20 cellular contexts compared by ENCODE assay signal in genomic region chr12:1328385-1328784, GRCh38.
DNase-seq lines count a peak whose midpoint lies in the region; ATAC-seq and TF ChIP-seq lines count a peak whose summit lies in the region.
"Had no signal": no experiment of that assay in that cellular context is flagged by ENCODE, and none has a peak within 500 bp of the region (broad histone marks: within the 10 kb centered on the region; RNA-seq: fewer than 3 reads in every experiment).

No MANE protein-coding gene starts in this region.

- no peaks in the 10 kb centered on the region for H3K9me2 ChIP-seq in OCI-LY7 (ENCODE audit: insufficient read depth, low read length)

- H2AK5ac ChIP-seq in mesenchymal stem cell (ENCODE audit: low read length, severe bottlenecking): no peak overlapping the region

- no peak overlapping the region for H2BK12ac ChIP-seq in mesenchymal stem cell (ENCODE audit: low read length in 2 of 2)

- intact Hi-C loops in heart right ventricle (cut with DNase I) (no loop called here), OCI-LY7 (cut with micrococcal nuclease; ENCODE audit: unreplicated experiment) (no loop called here)

- CTCF ChIA-PET in OCI-LY7 (lab: Charles Lee; ENCODE audit: unreplicated experiment): no interaction called here

- no peak overlapping the region for H2BK15ac ChIP-seq in mesenchymal stem cell (ENCODE audit: low read depth, poor library complexity, severe bottlenecking)

- WGBS in heart right ventricle, 2 donors: 87 to 90% methylated on average over 8 of the region's 8 CpGs
- WGBS in mesenchymal stem cell: 96% methylated on average over 7 of the region's 8 CpGs

- TF ChIP-seq CTCF in HL-60 (IDR thresholded peaks at IDR 0.05; ENCODE audit: insufficient read depth, low read length) (no peak), heart right ventricle (IDR thresholded peaks at IDR 0.05) (no peak), OCI-LY7 (conservative IDR thresholded peaks at IDR 0.05; ENCODE audit: low read length) (no peak)

- H3K79me1 ChIP-seq in mesenchymal stem cell (replicated peaks; ENCODE audit: low read length, poor library complexity, severe bottlenecking): peaks cover 9% of the 10 kb centered on the region

- ATAC-seq in heart right ventricle: peak in 6 of 8 donors; percentile 39 to 71 (median 52)

- H3K9ac ChIP-seq in mesenchymal stem cell (ENCODE audit: low read length): no peak overlapping the region

- H3K23ac ChIP-seq in mesenchymal stem cell (ENCODE audit: low read length in 2 of 2): no peak overlapping the region

- DNase-seq in HL-60 (ENCODE audit: low read depth in 1 of 2, low spot score in 1 of 2) (peak; percentile 21 to 40), SIG-M5 treated with dmso at 0.1 percent for 504 hours (lab: John Stamatoyannopoulos, UW; ENCODE audit: unreplicated experiment) (peak; percentile 90), heart right ventricle (peak in 1 of 2 donors; percentile 54), pons (ENCODE audit: low spot score) (peak; percentile 42), COLO829 (ENCODE audit: low spot score) (no peak), OCI-LY7 (ENCODE audit: low spot score) (no peak), MG63 (no peak), mesenchymal stem cell (no peak)
- DNase-seq: activated CD4-positive, alpha-beta T cell treated with anti-CD3 and anti-CD28 coated beads for 4 hours; activated naive CD4-positive, alpha-beta T cell treated with anti-CD3 and anti-CD28 coated beads for 36 hours; activated T-cell treated with anti-CD3 and anti-CD28 coated beads, Interleukin-2, amount 50 U/mL, for 48 hours; dermis blood vessel endothelial cell; IMR-90; NCI-H1436 treated with DMSO at 0.1 percent for 48 hours; NCI-H524 treated with DMSO at 0.1 percent for 48 hours; SJCRH30; stimulated activated CD4-positive, alpha-beta T cell treated with anti-CD3 and anti-CD28 coated beads, Interleukin-4, amount 100 ng/mL, for 24 hours; stimulated activated naive CD4-positive, alpha-beta T cell treated with Interleukin-2 at 50 U/mL for 16 hours; T-helper 1 cell had no signal

- H3K4me1 ChIP-seq in heart right ventricle (peaks cover 0 to 20% (median 0%) of the 10 kb centered on the region in 9 donors), OCI-LY7 (ENCODE audit: insufficient read depth, low read length, poor library complexity, severe bottlenecking) (peaks cover 7% of the 10 kb centered on the region), mesenchymal stem cell (ENCODE audit: control insufficient read depth, insufficient read depth, low read depth, low read length) (no peaks in the 10 kb centered on the region)
- H3K4me1 ChIP-seq: SJCRH30, tibial artery had no signal

- H3K27ac ChIP-seq in HL-60 (replicated peaks) (no peak overlapping the region), heart right ventricle (peak overlapping the region in 1 of 10 donors; percentile 59), OCI-LY7 (ENCODE audit: low read depth, low read length, poor library complexity, severe bottlenecking) (no peak overlapping the region), mesenchymal stem cell (ENCODE audit: low read length, poor library complexity, severe bottlenecking) (no peak overlapping the region)
- H3K27ac ChIP-seq: SJCRH30, tibial artery had no signal

- H4K91ac ChIP-seq in mesenchymal stem cell (ENCODE audit: low read length): no peak overlapping the region

- H2BK5ac ChIP-seq in mesenchymal stem cell (ENCODE audit: low read depth, low read length, poor library complexity, severe bottlenecking): no peak overlapping the region

- H3K4ac ChIP-seq in mesenchymal stem cell (ENCODE audit: low read depth in 1 of 2, low read length in 2 of 2): no peak overlapping the region

- no peaks in the 10 kb centered on the region for H3K27me3 ChIP-seq in HL-60 (ENCODE audit: insufficient read depth, poor library complexity, severe bottlenecking)
- no peaks in the 10 kb centered on the region for H3K27me3 ChIP-seq in heart right ventricle
- no peaks in the 10 kb centered on the region for H3K27me3 ChIP-seq in MG63
- no peaks in the 10 kb centered on the region for H3K27me3 ChIP-seq in mesenchymal stem cell (ENCODE audit: control insufficient read depth in 1 of 2, insufficient read depth in 1 of 2, low read length in 2 of 2)
- H3K27me3 ChIP-seq: SJCRH30, tibial artery had no signal

- H3K4me2 ChIP-seq in OCI-LY7 (ENCODE audit: low read length): no peak overlapping the region
- no peak overlapping the region for H3K4me2 ChIP-seq in mesenchymal stem cell (ENCODE audit: low read length, poor library complexity, severe bottlenecking)

- POLR2A ChIA-PET in OCI-LY7 (lab: Charles Lee): interaction anchor here (0.7 to 0.9 kb wide), 2 partner anchors 198 to 316 kb away, joined by 3 to 5 read pairs; no protein-coding TSS in a partner anchor

- no peaks in the 10 kb centered on the region for H3K79me2 ChIP-seq in OCI-LY7 (ENCODE audit: insufficient read depth, low read depth, low read length)

- no peak overlapping the region for H4K8ac ChIP-seq in mesenchymal stem cell (ENCODE audit: low read length)

- H2AFZ ChIP-seq in OCI-LY7 (ENCODE audit: low read length): no peak overlapping the region
- H2AFZ ChIP-seq in mesenchymal stem cell (ENCODE audit: low read depth, low read length): no peak overlapping the region

- H4K20me1 ChIP-seq in OCI-LY7 (ENCODE audit: insufficient read depth, low read length): no peaks in the 10 kb centered on the region

- no peak overlapping the region for H3K18ac ChIP-seq in mesenchymal stem cell (ENCODE audit: low read depth in 1 of 2, low read length in 2 of 2)

- BruUV-seq in OCI-LY7 (replicated peaks; lab: Mats Ljungman, UMichigan): no TSS peak

- H2BK120ac ChIP-seq in mesenchymal stem cell (ENCODE audit: low read depth, low read length): no peak overlapping the region

- no peak overlapping the region for H3K14ac ChIP-seq in mesenchymal stem cell (ENCODE audit: low read length in 2 of 2)

- H3K36me3 ChIP-seq in heart right ventricle (no peaks in the 10 kb centered on the region), OCI-LY7 (ENCODE audit: insufficient read depth, low read length) (peaks cover 4% of the 10 kb centered on the region; the same call in 1 of the 2 replicates), MG63 (peaks cover 14% of the 10 kb centered on the region), mesenchymal stem cell (ENCODE audit: control insufficient read depth in 1 of 2, insufficient read depth in 2 of 2, low read depth in 1 of 2, low read length in 2 of 2) (peaks cover 0 to 8% of the 10 kb centered on the region in 2 experiments)
- H3K36me3 ChIP-seq: SJCRH30, tibial artery had no signal

- H3K9me3 ChIP-seq in heart right ventricle (no peaks in the 10 kb centered on the region), OCI-LY7 (ENCODE audit: low read length) (no peaks in the 10 kb centered on the region), MG63 (no peaks in the 10 kb centered on the region), mesenchymal stem cell (ENCODE audit: control insufficient read depth, low read length) (no peaks in the 10 kb centered on the region)
- H3K9me3 ChIP-seq: SJCRH30, tibial artery had no signal

- H3K4me3 ChIP-seq in HL-60 (replicated peaks; ENCODE audit: insufficient read depth, low read length) (no peak overlapping the region), heart right ventricle (no peak overlapping the region), OCI-LY7 (ENCODE audit: low read depth, low read length, poor library complexity, severe bottlenecking) (no peak overlapping the region), MG63 (no peak overlapping the region), mesenchymal stem cell (ENCODE audit: insufficient read depth in 1 of 2, low read depth in 1 of 2, low read length in 2 of 2) (no peak overlapping the region)
- H3K4me3 ChIP-seq: SJCRH30, tibial artery had no signal

Comparison
In these comparisons a context has a peak if more than half of its experiments do, and no peak if none do; other contexts are left out.
1. DNase-seq: peak in HL-60 (2 of 2), SIG-M5 treated with dmso at 0.1 percent for 504 hours (single experiment) and pons (single experiment); none in COLO829 (single experiment), OCI-LY7 (single experiment), MG63 (single experiment) and mesenchymal stem cell (single experiment).